8 cellular contexts compared by ENCODE assay signal in the genomic region with DNA sequence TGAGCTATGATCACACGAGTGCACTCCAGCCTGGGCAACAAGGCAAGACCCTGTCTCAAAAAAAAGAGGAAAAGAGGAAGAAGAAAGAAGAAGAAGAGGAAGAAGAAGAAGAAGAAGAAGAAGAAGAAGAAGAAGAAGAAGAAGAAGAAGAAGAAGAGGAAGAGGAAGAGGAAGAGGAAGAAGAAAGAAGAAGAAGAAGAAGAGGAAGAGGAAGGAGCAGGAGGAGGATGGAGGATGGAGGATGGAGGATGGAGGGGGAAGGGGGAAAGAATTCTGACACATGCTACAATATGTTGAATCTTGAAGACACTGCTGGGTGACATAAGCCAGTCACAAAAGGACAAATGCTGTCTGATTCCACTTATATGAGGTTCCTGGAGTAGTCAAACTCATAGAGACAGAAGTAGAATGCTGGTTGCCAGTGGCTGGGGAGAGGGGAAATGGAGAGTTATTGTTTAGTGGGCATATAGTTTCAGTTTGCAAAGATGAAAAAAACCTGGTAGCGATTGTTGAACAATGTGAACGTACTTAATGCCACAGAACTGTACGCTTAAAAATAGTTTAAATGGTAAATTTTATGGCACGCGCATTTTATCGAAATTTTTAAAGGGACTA. TPM values are rescaled to one million over a fixed set of nuclear protein-coding genes. Genes with fewer than 3 reads are reported as not detected.
DNase-seq lines count a peak whose midpoint lies in the region; ATAC-seq and TF ChIP-seq lines count a peak whose summit lies in the region.

No MANE protein-coding gene starts in this region.

- H3K36me3 ChIP-seq in SJSA1 = no peaks in the 10 kb centered on the region
- no peaks in the 10 kb centered on the region for H3K36me3 ChIP-seq in hepatocyte (replicated peaks; ENCODE audit: insufficient read depth, low read depth)

- DNase-seq in AG10803 (ENCODE audit: low read depth) (no peak), SJSA1 (ENCODE audit: low read depth in 1 of 2, low spot score in 2 of 2) (no peak), hepatocyte (ENCODE audit: low spot score) (no peak), cerebellar cortex (ENCODE audit: low spot score) (no peak), endothelial cell (ENCODE audit: low spot score) (no peak), DMS79 (lab: John Stamatoyannopoulos, UW) (no peak)
- no peak for DNase-seq in effector CD8-positive, alpha-beta T cell (lab: John Stamatoyannopoulos, UW)

- no peaks in the 10 kb centered on the region for H3K27me3 Mint-ChIP-seq in endothelial cell (ENCODE audit: unreplicated experiment)

- H4K20me1 ChIP-seq in hepatocyte (ENCODE audit: insufficient read depth, poor library complexity, severe bottlenecking) = no peaks in the 10 kb centered on the region

- H3K27ac ChIP-seq in SJSA1 = no peak overlapping the region
- no peak overlapping the region for H3K27ac ChIP-seq in hepatocyte

- H3K4me3 ChIP-seq in AG10803 (ENCODE audit: low read length) = peak overlapping the region; percentile 61
- peak overlapping the region; percentile 40 for H3K4me3 ChIP-seq in SJSA1
- H3K4me3 ChIP-seq in hepatocyte = no peak overlapping the region

- peak; percentile 45 for ATAC-seq in GM21447 (IDR thresholded peaks at IDR 0.05; ENCODE audit: unreplicated experiment)

- H3K4me1 Mint-ChIP-seq in endothelial cell (ENCODE audit: unreplicated experiment) = peaks cover 6% of the 10 kb centered on the region

- peak overlapping the region; percentile 68 for H3K4me2 ChIP-seq in hepatocyte

- H3K36me3 Mint-ChIP-seq in endothelial cell (ENCODE audit: low read depth, unreplicated experiment) = no peaks in the 10 kb centered on the region

- WGBS in hepatocyte (ENCODE audit: low lambda C conversion rate, missing lambda C conversion rate) = 82% methylated on average over 7 of the region's 7 CpGs

- 0 out of 2 replicates have a peak, but pooled peaks cover 3% of the 10 kb centered on the region for H3K4me1 ChIP-seq in SJSA1 (replicated peaks)
- H3K4me1 ChIP-seq in hepatocyte (ENCODE audit: insufficient read depth) = no peaks in the 10 kb centered on the region

- no peak for TF ChIP-seq CTCF in AG10803 (conservative IDR thresholded peaks at IDR 0.05; ENCODE audit: low read length)
- TF ChIP-seq CTCF in hepatocyte (IDR thresholded peaks at IDR 0.05; ENCODE audit: poor library complexity) = no peak
- TF ChIP-seq CTCF in endothelial cell (IDR thresholded peaks at IDR 0.05; ENCODE audit: unreplicated experiment) = no peak

- H3K4me3 Mint-ChIP-seq in endothelial cell (ENCODE audit: unreplicated experiment) = no peak overlapping the region

- no peak overlapping the region for H2AFZ ChIP-seq in hepatocyte

- H3K9me2 ChIP-seq in hepatocyte (replicated peaks; ENCODE audit: insufficient read depth) = no peaks in the 10 kb centered on the region

- H3K27me3 ChIP-seq in SJSA1 (replicated peaks) (peaks cover 28% of the 10 kb centered on the region), hepatocyte (peaks cover 31% of the 10 kb centered on the region)

- no peaks in the 10 kb centered on the region for H3K79me2 ChIP-seq in hepatocyte

- no peaks in the 10 kb centered on the region for H3K9me3 ChIP-seq in SJSA1 (replicated peaks)
- H3K9me3 ChIP-seq in hepatocyte (ENCODE audit: low read depth) = no peaks in the 10 kb centered on the region

- H3K27ac Mint-ChIP-seq in endothelial cell (ENCODE audit: unreplicated experiment) = no peak overlapping the region

- H3K9me3 Mint-ChIP-seq in endothelial cell (ENCODE audit: unreplicated experiment) = no peaks in the 10 kb centered on the region

RNA-seq across cellular contexts. Expression of gene COA6, which starts 47.3 kb away (rescaled TPM):
- total RNA-seq in SJSA1 (2014; rRNA removed; shearing (Covaris generic)) = 41.6 and 48.1 TPM in 2 replicates
- 48.6 and 67.8 TPM in 2 replicates for total RNA-seq in hepatocyte
- polyA plus RNA-seq in hepatocyte = 67.3 and 82.9 TPM in 2 replicates
- total RNA-seq in endothelial cell (ENCODE audit: unreplicated experiment) = 21.2 TPM
